In the genomic region with DNA sequence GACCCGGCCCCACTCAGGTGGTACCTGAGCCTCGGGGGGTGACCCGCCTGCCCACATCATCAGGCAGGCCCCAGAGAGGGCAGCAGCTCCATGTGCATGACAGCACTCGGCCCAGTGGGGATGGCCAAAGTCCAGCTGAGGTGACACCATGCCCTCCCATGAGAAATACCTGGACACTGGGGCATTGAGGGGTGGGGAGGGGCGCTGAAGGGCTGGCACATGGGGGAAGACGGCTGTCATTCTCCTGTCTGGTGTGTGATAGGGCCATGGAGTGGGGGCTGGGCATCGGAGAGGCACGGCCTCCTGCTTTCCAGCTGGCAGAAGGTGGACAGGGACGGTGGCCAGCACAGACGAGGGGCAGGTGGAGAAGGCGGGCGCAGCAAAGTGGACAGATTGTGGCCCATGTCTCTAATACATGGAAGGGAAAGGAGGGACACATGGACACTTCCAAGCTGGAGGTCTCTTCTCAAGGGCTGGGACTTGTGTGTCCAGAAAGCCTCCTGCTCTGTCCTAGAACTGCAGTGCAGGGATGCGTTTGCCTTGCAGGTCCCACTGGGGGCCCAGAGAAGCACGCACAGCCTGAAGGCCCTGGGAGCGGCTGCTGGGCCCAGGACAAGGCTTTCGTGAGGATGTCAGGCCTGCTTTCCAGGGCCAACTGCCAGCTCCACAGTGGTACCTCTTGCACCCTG, we compare ENCODE assay signal across 10 cellular contexts.
"Had no signal": no experiment of that assay in that cellular context is flagged by ENCODE, and none has a peak within 500 bp of the region (broad histone marks: within the 10 kb centered on the region; RNA-seq: fewer than 3 reads in every experiment).

No MANE protein-coding gene starts in this region.

- H3K27ac ChIP-seq: psoas muscle, VCaP had no signal

- H3K9ac ChIP-seq: SK-N-SH had no signal

- H3K9me3 ChIP-seq: psoas muscle, SK-N-SH had no signal

- ATAC-seq: left cardiac atrium, psoas muscle had no signal

- H3K4me3 ChIP-seq: psoas muscle had no signal

- H3K4me1 ChIP-seq: psoas muscle had no signal

- DNase-seq: activated CD4-positive, alpha-beta T cell treated with anti-CD3 and anti-CD28 coated beads for 4 hours; activated naive CD4-positive, alpha-beta T cell treated with Interleukin-2 at 50 U/mL for 16 hours; hypothalamus; left cardiac atrium; nucleus accumbens; SK-N-SH; stimulated activated CD4-positive, alpha-beta T cell treated with anti-CD3 and anti-CD28 coated beads, Interleukin-4, amount 100 ng/mL, for 1 hour; stimulated activated CD8-positive, alpha-beta memory T cell treated with anti-CD3 and anti-CD28 coated beads, Interleukin-4, amount 100 ng/mL, for 48 hours had no signal
